ENCODE assay signal across 12 cellular contexts in genomic region chr11:118886681-118887111, GRCh38. TPM values are rescaled to one million over a fixed set of nuclear protein-coding genes. Genes with fewer than 3 reads are reported as not detected.
DNase-seq lines count a peak whose midpoint lies in the region; ATAC-seq and TF ChIP-seq lines count a peak whose summit lies in the region.
"Had no signal": no experiment of that assay in that cellular context is flagged by ENCODE, and none has a peak within 500 bp of the region (broad histone marks: within the 10 kb centered on the region; RNA-seq: fewer than 3 reads in every experiment).

No MANE protein-coding gene starts in this region.

- TF ChIP-seq CTCF in GM13977 (IDR thresholded peaks at IDR 0.05; ENCODE audit: extremely low read depth, insufficient read depth, missing control alignments): no peak

- no peaks in the 10 kb centered on the region for H3K9me3 Mint-ChIP-seq in activated naive CD8-positive, alpha-beta T cell treated with anti-CD3 and anti-CD28 coated beads, Interleukin-2, amount 50 U/mL, for 24 hours

- ATAC-seq in HG02973 (IDR thresholded peaks at IDR 0.05; ENCODE audit: unreplicated experiment): peak; percentile 44
- ATAC-seq in activated naive CD8-positive, alpha-beta T cell treated with anti-CD3 and anti-CD28 coated beads, Interleukin-2, amount 50 U/mL, for 24 hours: no peak
- ATAC-seq: activated CD8-positive, alpha-beta memory T cell treated with anti-CD3 and anti-CD28 coated beads, Interleukin-2, amount 10 ng/mL, durations not matched to agents 7 days and 5 days had no signal

- peak overlapping the region; percentile 82 for H3K27ac Mint-ChIP-seq in activated naive CD8-positive, alpha-beta T cell treated with anti-CD3 and anti-CD28 coated beads, Interleukin-2, amount 50 U/mL, for 24 hours
- H3K27ac Mint-ChIP-seq: activated CD8-positive, alpha-beta memory T cell treated with anti-CD3 and anti-CD28 coated beads, Interleukin-2, amount 10 ng/mL, durations not matched to agents 7 days and 5 days had no signal

- H3K4me1 Mint-ChIP-seq in activated naive CD8-positive, alpha-beta T cell treated with anti-CD3 and anti-CD28 coated beads, Interleukin-2, amount 50 U/mL, for 24 hours: peaks cover 68% of the 10 kb centered on the region

- peaks cover 4% of the 10 kb centered on the region for H3K36me3 Mint-ChIP-seq in activated naive CD8-positive, alpha-beta T cell treated with anti-CD3 and anti-CD28 coated beads, Interleukin-2, amount 50 U/mL, for 24 hours (ENCODE audit: low read depth)
- H3K36me3 Mint-ChIP-seq: activated CD8-positive, alpha-beta memory T cell treated with anti-CD3 and anti-CD28 coated beads, Interleukin-2, amount 10 ng/mL, durations not matched to agents 7 days and 5 days had no signal

- intact Hi-C loops in posterior vena cava (cut with DNase I): no loop called here

- H3K27me3 Mint-ChIP-seq in activated naive CD8-positive, alpha-beta T cell treated with anti-CD3 and anti-CD28 coated beads, Interleukin-2, amount 50 U/mL, for 24 hours: no peaks in the 10 kb centered on the region

- in situ Hi-C loops in GM13977 (cut with MboI; ENCODE audit: low pct_unique_long_range_greater_than_20kb, low sequenced_read_pairs, unreplicated experiment): no loop called here

- DNase-seq in GM13977 (ENCODE audit: low spot score) (peak; percentile 73), posterior vena cava (ENCODE audit: low spot score) (peak; percentile 63), anterior cingulate cortex (lab: John Stamatoyannopoulos, UW) (no peak), midbrain (lab: John Stamatoyannopoulos, UW) (no peak), islet precursor cell (no peak)
- no peak for DNase-seq in activated naive CD8-positive, alpha-beta T cell treated with anti-CD3 and anti-CD28 coated beads, Interleukin-2, amount 50 U/mL, for 24 hours
- no peak for DNase-seq in activated effector memory CD4-positive, alpha-beta T cell treated with anti-CD3 and anti-CD28 coated beads, Interleukin-2, amount 50 U/mL, for 16 hours
- DNase-seq: activated CD8-positive, alpha-beta memory T cell treated with anti-CD3 and anti-CD28 coated beads, Interleukin-2, amount 10 ng/mL, durations not matched to agents 7 days and 5 days; central memory CD4-positive, alpha-beta T cell; NCI-H1105 treated with DMSO at 0.1 percent for 48 hours had no signal

- peak overlapping the region; percentile 51 for H3K4me3 Mint-ChIP-seq in activated naive CD8-positive, alpha-beta T cell treated with anti-CD3 and anti-CD28 coated beads, Interleukin-2, amount 50 U/mL, for 24 hours
- H3K4me3 Mint-ChIP-seq: activated CD8-positive, alpha-beta memory T cell treated with anti-CD3 and anti-CD28 coated beads, Interleukin-2, amount 10 ng/mL, durations not matched to agents 7 days and 5 days had no signal

RNA-seq across cellular contexts. Expression of gene CXCR5, which starts 3.0 kb away (rescaled TPM):
- total RNA-seq in posterior vena cava: under 1 TPM in 1 of 2 donors, not detected in 1; 0.10 TPM
- total RNA-seq: glomerular endothelial cell had no signal

RNA-seq across cellular contexts. Expression of gene BCL9L, which starts 39.0 kb away (rescaled TPM):
- 10 to 100 TPM; 89.2 to 89.5 TPM for total RNA-seq in posterior vena cava

Comparison
In these comparisons a context has a peak if more than half of its experiments do, and no peak if none do; other contexts are left out.
1. DNase-seq: peak in GM13977 (single experiment) and posterior vena cava (single experiment); none in activated naive CD8-positive, alpha-beta T cell treated with anti-CD3 and anti-CD28 coated beads, Interleukin-2, amount 50 U/mL, for 24 hours (single experiment), anterior cingulate cortex (0 of 58), midbrain (single experiment), activated effector memory CD4-positive, alpha-beta T cell treated with anti-CD3 and anti-CD28 coated beads, Interleukin-2, amount 50 U/mL, for 16 hours (single experiment) and islet precursor cell (single experiment).